13 cellular contexts compared by ENCODE assay signal in the genomic region with DNA sequence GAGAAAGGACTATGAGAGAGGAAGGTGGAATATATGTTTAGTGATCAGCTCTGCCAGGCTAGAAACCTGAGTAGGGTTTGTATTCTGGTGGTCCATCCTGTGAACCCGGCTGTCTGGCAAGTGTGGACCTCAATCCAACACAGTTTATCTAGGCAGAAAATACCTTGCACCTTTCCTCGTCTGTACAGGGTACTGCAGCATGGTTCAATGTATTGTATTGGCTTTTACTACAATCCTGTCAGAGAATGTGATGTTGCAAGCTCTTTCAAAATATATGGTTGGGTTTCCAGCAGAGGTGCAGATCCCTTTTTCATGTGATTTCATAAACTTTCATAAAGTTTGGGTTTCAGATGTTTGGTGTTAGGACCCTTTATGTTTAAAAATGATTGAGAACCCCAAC.
DNase-seq lines count a peak whose midpoint lies in the region; ATAC-seq lines count a peak whose summit lies in the region.
"Had no signal": no experiment of that assay in that cellular context is flagged by ENCODE, and none has a peak within 500 bp of the region (broad histone marks: within the 10 kb centered on the region; RNA-seq: fewer than 3 reads in every experiment).

No MANE protein-coding gene starts in this region.

- peaks cover 53% of the 10 kb centered on the region for H3K36me3 Mint-ChIP-seq in activated T-cell treated with anti-CD3 and anti-CD28 coated beads, Interleukin-2, amount 50 U/mL, for 24 hours (ENCODE audit: low read depth)
- peaks cover 57% of the 10 kb centered on the region for H3K36me3 Mint-ChIP-seq in central memory CD8-positive, alpha-beta T cell (ENCODE audit: insufficient read depth)
- peaks cover 5% of the 10 kb centered on the region in 2 donors for H3K36me3 Mint-ChIP-seq in stimulated activated naive B cell treated with anti-CD40 and anti-IgM and Interleukin-4, amounts not matched to agents 10 μg/mL and 1 μg/mL and 100 μg/mL, for 72 hours

- H3K9me3 Mint-ChIP-seq in activated T-cell treated with anti-CD3 and anti-CD28 coated beads, Interleukin-2, amount 50 U/mL, for 24 hours = no peaks in the 10 kb centered on the region
- H3K9me3 Mint-ChIP-seq in central memory CD8-positive, alpha-beta T cell = no peaks in the 10 kb centered on the region
- H3K9me3 Mint-ChIP-seq in stimulated activated naive B cell treated with anti-CD40 and anti-IgM and Interleukin-4, amounts not matched to agents 10 μg/mL and 1 μg/mL and 100 μg/mL, for 72 hours = no peaks in the 10 kb centered on the region

- no peaks in the 10 kb centered on the region for H3K27me3 Mint-ChIP-seq in activated T-cell treated with anti-CD3 and anti-CD28 coated beads, Interleukin-2, amount 50 U/mL, for 24 hours
- H3K27me3 Mint-ChIP-seq in central memory CD8-positive, alpha-beta T cell = no peaks in the 10 kb centered on the region
- no peaks in the 10 kb centered on the region for H3K27me3 Mint-ChIP-seq in stimulated activated naive B cell treated with anti-CD40 and anti-IgM and Interleukin-4, amounts not matched to agents 10 μg/mL and 1 μg/mL and 100 μg/mL, for 72 hours

- no peak for DNase-seq in activated T-cell treated with anti-CD3 and anti-CD28 coated beads, Interleukin-2, amount 50 U/mL, for 24 hours
- DNase-seq in activated T-cell treated with anti-CD3 and anti-CD28 coated beads, Interleukin-2, amount 50 U/mL, for 1 hour = no peak
- peak; percentile 80 for DNase-seq in NOMO-1 treated with DMSO at 0.1 percent for 48 hours (lab: John Stamatoyannopoulos, UW; ENCODE audit: unreplicated experiment)
- no peak for DNase-seq in central memory CD8-positive, alpha-beta T cell (ENCODE audit: low spot score in 2 of 2)
- DNase-seq in stimulated activated naive B cell treated with anti-CD40 and anti-IgM and Interleukin-4, amounts not matched to agents 10 μg/mL and 1 μg/mL and 100 μg/mL, for 72 hours = no peak
- no peak for DNase-seq in T1000 (lab: John Stamatoyannopoulos, UW)
- DNase-seq: amniotic stem cell; effector CD8-positive, alpha-beta T cell; GDM1; heart left ventricle; right cardiac atrium had no signal

- ATAC-seq in central memory CD8-positive, alpha-beta T cell (replicated peaks; ENCODE audit: extremely low read depth, poor library complexity, severe bottlenecking) = no peak
- ATAC-seq in stimulated activated naive B cell treated with anti-CD40 and anti-IgM and Interleukin-4, amounts not matched to agents 10 μg/mL and 1 μg/mL and 100 μg/mL, for 72 hours (replicated peaks) = no peak
- no peak for ATAC-seq in GM21423 (IDR thresholded peaks at IDR 0.05; ENCODE audit: unreplicated experiment)
- no peak for ATAC-seq in activated CD4-positive, CD25-positive, alpha-beta regulatory T cell treated with anti-CD3 and anti-CD28 coated beads, Interleukin-2, amount 50 U/mL, for 24 hours
- ATAC-seq: heart left ventricle, right cardiac atrium had no signal

- peaks cover 81% of the 10 kb centered on the region for H3K4me1 Mint-ChIP-seq in activated T-cell treated with anti-CD3 and anti-CD28 coated beads, Interleukin-2, amount 50 U/mL, for 24 hours (ENCODE audit: low read depth)
- peaks cover 54% of the 10 kb centered on the region for H3K4me1 Mint-ChIP-seq in central memory CD8-positive, alpha-beta T cell
- peaks cover 42 to 85% of the 10 kb centered on the region in 2 donors for H3K4me1 Mint-ChIP-seq in stimulated activated naive B cell treated with anti-CD40 and anti-IgM and Interleukin-4, amounts not matched to agents 10 μg/mL and 1 μg/mL and 100 μg/mL, for 72 hours

- peak overlapping the region; percentile 100 for H3K27ac Mint-ChIP-seq in activated T-cell treated with anti-CD3 and anti-CD28 coated beads, Interleukin-2, amount 50 U/mL, for 24 hours
- H3K27ac Mint-ChIP-seq in central memory CD8-positive, alpha-beta T cell (ENCODE audit: low read depth) = peak overlapping the region; percentile 96
- peak overlapping the region; percentile 97 for H3K27ac Mint-ChIP-seq in stimulated activated naive B cell treated with anti-CD40 and anti-IgM and Interleukin-4, amounts not matched to agents 10 μg/mL and 1 μg/mL and 100 μg/mL, for 72 hours

- H3K4me3 Mint-ChIP-seq in activated T-cell treated with anti-CD3 and anti-CD28 coated beads, Interleukin-2, amount 50 U/mL, for 24 hours = peak overlapping the region; percentile 78
- H3K4me3 Mint-ChIP-seq in central memory CD8-positive, alpha-beta T cell = peak overlapping the region; percentile 95
- peak overlapping the region; percentile 25 to 64 for H3K4me3 Mint-ChIP-seq in stimulated activated naive B cell treated with anti-CD40 and anti-IgM and Interleukin-4, amounts not matched to agents 10 μg/mL and 1 μg/mL and 100 μg/mL, for 72 hours

Comparison
In these comparisons a context has a peak if more than half of its experiments do, and no peak if none do; other contexts are left out.
1. H3K4me3 Mint-ChIP-seq: peak in every context shown above with its lines; median percentile 95 in central memory CD8-positive, alpha-beta T cell; 78 in activated T-cell treated with anti-CD3 and anti-CD28 coated beads, Interleukin-2, amount 50 U/mL, for 24 hours; 44 in stimulated activated naive B cell treated with anti-CD40 and anti-IgM and Interleukin-4, amounts not matched to agents 10 μg/mL and 1 μg/mL and 100 μg/mL, for 72 hours.